In genomic region chr19:55585658-55586339, GRCh38 we compare ENCODE assay signal across 8 cellular contexts. TPM values are rescaled to one million over a fixed set of nuclear protein-coding genes. Genes with fewer than 3 reads are reported as not detected.
A peak's percentile ranks its signal among the peaks of the same experiment; 100 is the strongest.
DNase-seq lines count a peak whose midpoint lies in the region; ATAC-seq and TF ChIP-seq lines count a peak whose summit lies in the region.

No MANE protein-coding gene starts in this region.

- H3K9me3 Mint-ChIP-seq in CD14-positive monocyte (peaks cover 0 to 9% (median 1%) of the 10 kb centered on the region in 7 donors), IgD-negative memory B cell (no peaks in the 10 kb centered on the region)
- H3K9me3 Mint-ChIP-seq in T-helper 1 cell treated with Interleukin-12 subunit alpha and Interleukin-12 subunit beta and Interleukin-4 antibody, amounts not matched to agents 30 μg/mL and 1 μg/mL, for 36 hours = no peaks in the 10 kb centered on the region

- peak overlapping the region; percentile 10 to 63 for H3K27ac ChIP-seq in coronary artery

- no peak for ATAC-seq in HG03342 (IDR thresholded peaks at IDR 0.05; ENCODE audit: unreplicated experiment)

- DNase-seq in CD14-positive monocyte (ENCODE audit: low spot score) (no peak), coronary artery (ENCODE audit: low spot score) (no peak), left kidney (ENCODE audit: low read depth, low spot score) (peak; percentile 95), inferior parietal cortex (ENCODE audit: extremely low spot score) (no peak)
- peak; percentile 46 to 62 for DNase-seq in stimulated activated CD4-positive, alpha-beta T cell treated with anti-CD3 and anti-CD28 coated beads, Interleukin-4, amount 100 ng/mL, for 4 hours

- H3K4me1 Mint-ChIP-seq in CD14-positive monocyte (peaks cover 31% of the 10 kb centered on the region), IgD-negative memory B cell (peaks cover 12 to 28% (median 18%) of the 10 kb centered on the region in 3 donors)
- peaks cover 20% of the 10 kb centered on the region for H3K4me1 Mint-ChIP-seq in T-helper 1 cell treated with Interleukin-12 subunit alpha and Interleukin-12 subunit beta and Interleukin-4 antibody, amounts not matched to agents 30 μg/mL and 1 μg/mL, for 36 hours (ENCODE audit: low read depth)

- peak overlapping the region in 1 of 7 donors; percentile 61 for H3K27ac Mint-ChIP-seq in CD14-positive monocyte
- H3K27ac Mint-ChIP-seq in IgD-negative memory B cell = peak overlapping the region; percentile 31 to 71 (median 58)
- H3K27ac Mint-ChIP-seq in T-helper 1 cell treated with Interleukin-12 subunit alpha and Interleukin-12 subunit beta and Interleukin-4 antibody, amounts not matched to agents 30 μg/mL and 1 μg/mL, for 36 hours = no peak overlapping the region

- peak overlapping the region; percentile 66 for H3K4me3 ChIP-seq in coronary artery

- TF ChIP-seq CTCF in CD14-positive monocyte (IDR thresholded peaks at IDR 0.05) (no peak), coronary artery (IDR thresholded peaks at IDR 0.05) (no peak)

- H3K27me3 Mint-ChIP-seq in CD14-positive monocyte (ENCODE audit: low read depth in 3 of 3) (peaks cover 25 to 37% (median 34%) of the 10 kb centered on the region in 3 donors), IgD-negative memory B cell (peaks cover 7% of the 10 kb centered on the region)
- H3K27me3 Mint-ChIP-seq in T-helper 1 cell treated with Interleukin-12 subunit alpha and Interleukin-12 subunit beta and Interleukin-4 antibody, amounts not matched to agents 30 μg/mL and 1 μg/mL, for 36 hours (ENCODE audit: low read depth) = peaks cover 34% of the 10 kb centered on the region

- intact Hi-C loops in CD14-positive monocyte (cut with micrococcal nuclease) = loop anchor here in 1 of 2 donors (5.0 kb wide), 1 partner anchor 37 kb away; the partner anchor contains the start of gene ZNF784

- H3K36me3 Mint-ChIP-seq in CD14-positive monocyte (peaks cover 0 to 3% of the 10 kb centered on the region in 2 donors), IgD-negative memory B cell (no peaks in the 10 kb centered on the region)
- H3K36me3 Mint-ChIP-seq in T-helper 1 cell treated with Interleukin-12 subunit alpha and Interleukin-12 subunit beta and Interleukin-4 antibody, amounts not matched to agents 30 μg/mL and 1 μg/mL, for 36 hours (ENCODE audit: low read depth) = no peaks in the 10 kb centered on the region

- peak overlapping the region; percentile 34 to 92 for H3K4me3 Mint-ChIP-seq in CD14-positive monocyte
- peak overlapping the region; percentile 63 to 87 (median 75) for H3K4me3 Mint-ChIP-seq in IgD-negative memory B cell
- H3K4me3 Mint-ChIP-seq in T-helper 1 cell treated with Interleukin-12 subunit alpha and Interleukin-12 subunit beta and Interleukin-4 antibody, amounts not matched to agents 30 μg/mL and 1 μg/mL, for 36 hours = peak overlapping the region; percentile 7

RNA-seq across cellular contexts. Expression of gene ZNF579, which starts 5.2 kb away (rescaled TPM):
- under 1 TPM in 1 of 2 donors, not detected in 1; 0.05 TPM for polyA plus RNA-seq in CD14-positive monocyte
- 0.79 TPM for polyA plus RNA-seq in IgD-negative memory B cell

RNA-seq across cellular contexts. Expression of gene FIZ1, which starts 13.5 kb away (rescaled TPM):
- 1 to 10 TPM; 1.2 to 1.6 TPM for polyA plus RNA-seq in CD14-positive monocyte
- polyA plus RNA-seq in IgD-negative memory B cell = 3.1 TPM

RNA-seq across cellular contexts. Expression of gene ZNF524, which starts 14.3 kb away (rescaled TPM):
- 10 to 100 TPM; 41.8 to 45.7 TPM for polyA plus RNA-seq in CD14-positive monocyte
- polyA plus RNA-seq in IgD-negative memory B cell = 49.6 TPM

RNA-seq across cellular contexts. Expression of gene ZNF865, which starts 19.6 kb away (rescaled TPM):
- polyA plus RNA-seq in CD14-positive monocyte = under 1 TPM; 0.03 to 0.07 TPM
- polyA plus RNA-seq in IgD-negative memory B cell = 0.36 TPM

RNA-seq across cellular contexts. Expression of gene ZNF784, which starts 38.6 kb away (rescaled TPM):
- polyA plus RNA-seq in CD14-positive monocyte (1 to 10 TPM; 1.5 to 2.4 TPM), IgD-negative memory B cell (2.4 TPM)

Comparison
In these comparisons a context has a peak if more than half of its experiments do, and no peak if none do; other contexts are left out.
1. DNase-seq: peak in left kidney (single experiment) and stimulated activated CD4-positive, alpha-beta T cell treated with anti-CD3 and anti-CD28 coated beads, Interleukin-4, amount 100 ng/mL, for 4 hours (2 of 2); none in CD14-positive monocyte (single experiment), coronary artery (single experiment) and inferior parietal cortex (single experiment).
2. H3K4me3 Mint-ChIP-seq: peak in every context shown above with its lines; median percentile 75 in IgD-negative memory B cell; 63 in CD14-positive monocyte; 7 in T-helper 1 cell treated with Interleukin-12 subunit alpha and Interleukin-12 subunit beta and Interleukin-4 antibody, amounts not matched to agents 30 μg/mL and 1 μg/mL, for 36 hours.